ENCODE assay signal across 24 cellular contexts in the genomic region with DNA sequence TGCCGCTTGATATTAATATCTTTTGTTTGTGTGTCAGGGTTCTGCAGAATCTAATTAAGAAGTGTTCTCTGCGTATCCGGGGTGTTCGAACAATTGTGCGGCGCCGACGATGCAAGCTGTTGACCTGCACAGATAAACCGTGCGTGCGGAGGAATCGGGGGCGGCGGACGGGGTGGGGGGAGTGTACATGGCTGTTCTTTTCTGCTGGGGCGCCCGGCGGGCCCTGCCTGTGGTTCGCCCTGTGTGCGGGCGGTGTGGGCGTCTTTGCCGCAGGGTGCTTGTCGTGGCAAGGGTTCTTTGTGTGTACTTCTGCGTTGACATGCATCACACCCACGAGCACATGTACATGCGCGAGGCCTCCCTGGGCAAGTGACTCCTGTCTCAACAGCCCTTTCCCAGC.
"Had no signal": no experiment of that assay in that cellular context is flagged by ENCODE, and none has a peak within 500 bp of the region (broad histone marks: within the 10 kb centered on the region; RNA-seq: fewer than 3 reads in every experiment).

No MANE protein-coding gene starts in this region.

- H3K27ac ChIP-seq: body of pancreas, breast epithelium, KMS-11, Peyer's patch had no signal

- H3K36me3 ChIP-seq: breast epithelium, Peyer's patch had no signal

- H3K9me3 ChIP-seq: body of pancreas, breast epithelium had no signal

- H3K4me2 ChIP-seq: KMS-11 had no signal

- H3K9ac ChIP-seq: KMS-11 had no signal

- ATAC-seq: activated CD8-positive, alpha-beta T cell treated with anti-CD3 and anti-CD28 coated beads for 36 hours; body of pancreas; PC-3 had no signal

- H3K4me3 ChIP-seq: body of pancreas, breast epithelium, Peyer's patch had no signal

- DNase-seq: activated CD4-positive, alpha-beta T cell treated with anti-CD3 and anti-CD28 coated beads, Interleukin-2, amount 10 ng/mL, durations not matched to agents 24 days and 14 days; activated CD4-positive, alpha-beta T cell treated with anti-CD3 and anti-CD28 coated beads, Interleukin-2, amount 50 U/mL, for 4 hours; activated CD8-positive, alpha-beta T cell treated with anti-CD3 and anti-CD28 coated beads for 36 hours; activated gamma-delta T cell; activated naive CD4-positive, alpha-beta T cell treated with Interleukin-2 at 50 U/mL for 16 hours; activated naive CD8-positive, alpha-beta T cell treated with anti-CD3 and anti-CD28 coated beads, Interleukin-2, amount 10 ng/mL, durations not matched to agents 7 days and 5 days; activated T-cell treated with anti-CD3 and anti-CD28 coated beads, Interleukin-2, amount 50 U/mL, for 24 hours; body of pancreas; MM.1S; MV-4-11; NCI-H1092; NCI-H1417; NCI-H187 treated with DMSO at 0.1 percent for 48 hours; NCI-H510A; NCI-H526; NCI-H748 treated with DMSO at 0.1 percent for 48 hours; NK-92 treated with Interleukin-12 subunit alpha and Interleukin-12 subunit beta, amount 100 ng/mL, for 24 hours; PC-3; Peyer's patch; RPMI8226; SIG-M5; T1000 had no signal
